9 cellular contexts compared by ENCODE assay signal in genomic region chr13:21798181-21798580, GRCh38.
"Had no signal": no experiment of that assay in that cellular context is flagged by ENCODE, and none has a peak within 500 bp of the region (broad histone marks: within the 10 kb centered on the region; RNA-seq: fewer than 3 reads in every experiment).

No MANE protein-coding gene starts in this region.

- DNase-seq: GM23248, GOT3, H7, H9, HCEC 1CT, HFFc6 had no signal

- H3K4me1 Mint-ChIP-seq: GM23338 had no signal

- H3K9me3 Mint-ChIP-seq: GM23338, H9 had no signal

- H3K4me2 ChIP-seq: GM23338 had no signal

- H3K4me3 ChIP-seq: GM23248, GM23338, HAP-1 had no signal

- H3K27ac Mint-ChIP-seq: GM23338, H9, HFFc6 had no signal

- H3K4me1 ChIP-seq: HAP-1 had no signal

- H3K36me3 ChIP-seq: HAP-1 had no signal

- H3K9me3 ChIP-seq: HAP-1 had no signal

- ATAC-seq: GM23338, HCT116 had no signal

- H3K27ac ChIP-seq: GM23248 had no signal

- H2AFZ ChIP-seq: GM23248, GM23338 had no signal

- H3K4me3 Mint-ChIP-seq: GM23338, H9, HFFc6 had no signal

- H3K9ac ChIP-seq: GM23248 had no signal
